17 cellular contexts compared by ENCODE assay signal in the genomic region with DNA sequence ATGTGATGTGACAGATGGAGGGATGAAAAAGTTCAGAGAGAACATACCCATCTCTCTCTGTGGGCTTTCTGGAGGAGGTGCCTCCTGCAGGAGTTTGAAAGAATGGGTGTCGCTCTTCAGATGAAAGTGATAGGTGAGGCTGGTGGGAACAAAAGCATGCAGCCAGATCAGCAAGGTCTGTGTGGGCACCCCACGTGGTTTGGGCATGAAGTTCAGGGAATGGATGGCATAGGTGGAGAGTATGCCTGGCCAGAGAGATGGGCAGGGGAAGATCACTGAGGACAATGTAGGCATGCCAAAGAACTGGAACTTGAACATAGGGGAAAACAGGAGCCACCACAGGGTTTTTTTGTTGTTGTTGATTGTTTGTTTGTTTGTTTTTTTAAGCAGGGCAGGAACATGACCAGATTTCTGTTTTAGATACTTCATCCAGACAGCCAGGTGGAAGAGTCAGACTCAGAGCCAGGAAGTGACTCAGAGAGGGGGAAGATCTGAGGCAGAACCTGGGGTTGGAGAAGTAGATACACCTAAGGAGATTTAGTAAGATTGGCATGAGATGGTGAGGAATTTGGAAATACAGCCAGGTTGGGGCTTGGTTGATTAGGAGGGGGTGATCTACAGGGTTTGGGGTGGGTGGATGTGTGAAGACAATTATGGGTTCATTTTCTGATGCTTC.
"Had no signal": no experiment of that assay in that cellular context is flagged by ENCODE, and none has a peak within 500 bp of the region (broad histone marks: within the 10 kb centered on the region; RNA-seq: fewer than 3 reads in every experiment).

No MANE protein-coding gene starts in this region.

- H3K4me3 ChIP-seq: colonic mucosa, hepatocyte, mucosa of descending colon, spleen, testis, tibial nerve had no signal

- H3K27me3 ChIP-seq: colonic mucosa, hepatocyte, testis, tibial nerve had no signal

- DNase-seq: colonic mucosa; dermis blood vessel endothelial cell; erythroblast; foreskin melanocyte; mucosa of descending colon; naive thymus-derived CD8-positive, alpha-beta T cell; posterior cingulate gyrus; spleen; stimulated activated CD4-positive, alpha-beta T cell treated with anti-CD3 and anti-CD28 coated beads, Interleukin-15, amount 100 ng/mL, for 24 hours; stimulated activated CD4-positive, alpha-beta T cell treated with anti-CD3 and anti-CD28 coated beads, Interleukin-1b, Interleukin-23, amount 100 ng/mL, for 48 hours; stimulated activated CD4-positive, alpha-beta T cell treated with anti-CD3 and anti-CD28 coated beads, Interleukin-4, amount 100 ng/mL, for 24 hours; stimulated activated naive CD8-positive, alpha-beta T cell treated with anti-CD3 and anti-CD28 coated beads, Interleukin-15, amount 100 ng/mL, for 72 hours; testis had no signal

- H3K27ac ChIP-seq: colonic mucosa, hepatocyte, spleen, testis, tibial nerve had no signal

- ATAC-seq: mucosa of descending colon; naive thymus-derived CD8-positive, alpha-beta T cell; sciatic nerve; stimulated activated memory B cell treated with anti-CD40 and anti-IgM and Interleukin-4, amounts not matched to agents 10 μg/mL and 1 μg/mL and 100 μg/mL, for 72 hours; stimulated activated naive CD8-positive, alpha-beta T cell treated with anti-CD3 and anti-CD28 coated beads, Interleukin-15, amount 100 ng/mL, for 72 hours had no signal

- H3K79me2 ChIP-seq: hepatocyte had no signal

- H3K4me2 ChIP-seq: hepatocyte had no signal

- H3K9me3 ChIP-seq: colonic mucosa, mucosa of descending colon, testis, tibial nerve had no signal

- H3K4me1 ChIP-seq: colonic mucosa, spleen, testis, tibial nerve had no signal

- H3K36me3 ChIP-seq: colonic mucosa, spleen, tibial nerve had no signal

- H2AFZ ChIP-seq: hepatocyte had no signal
